ENCODE assay signal across 8 cellular contexts in genomic region chr9:122099271-122099869, GRCh38. TPM values are rescaled to one million over a fixed set of nuclear protein-coding genes. Genes with fewer than 3 reads are reported as not detected.
A peak's percentile ranks its signal among the peaks of the same experiment; 100 is the strongest.
DNase-seq lines count a peak whose midpoint lies in the region; ATAC-seq and TF ChIP-seq lines count a peak whose summit lies in the region.

No MANE protein-coding gene starts in this region.

- no peaks in the 10 kb centered on the region for H3K9me3 ChIP-seq in CD8-positive, alpha-beta memory T cell (ENCODE audit: low read length)
- H3K9me3 ChIP-seq in T-helper 17 cell (ENCODE audit: control insufficient read depth, low read length, poor library complexity, severe bottlenecking) (no peaks in the 10 kb centered on the region), adipocyte (ENCODE audit: control insufficient read depth, low read length) (peaks cover 7% of the 10 kb centered on the region)

- no peaks in the 10 kb centered on the region for H3K36me3 ChIP-seq in CD8-positive, alpha-beta memory T cell (ENCODE audit: insufficient read depth, low read length)
- no peaks in the 10 kb centered on the region for H3K36me3 ChIP-seq in adipocyte (ENCODE audit: control insufficient read depth, insufficient read depth, low read length, severe bottlenecking)

- ATAC-seq in GM21825 (IDR thresholded peaks at IDR 0.05; ENCODE audit: unreplicated experiment) (peak; percentile 59), T-helper 17 cell (peak; percentile 88), left cardiac atrium (peak; percentile 83 to 92), HG02571 (IDR thresholded peaks at IDR 0.05; ENCODE audit: unreplicated experiment) (no peak)

- no peak overlapping the region for H3K27ac ChIP-seq in CD8-positive, alpha-beta memory T cell (ENCODE audit: low read depth, low read length)

- H3K4me1 Mint-ChIP-seq in CD8-positive, alpha-beta memory T cell, result peaks cover 13 to 17% (median 16%) of the 10 kb centered on the region in 3 donors
- peaks cover 10% of the 10 kb centered on the region for H3K4me1 Mint-ChIP-seq in T-helper 17 cell

- DNase-seq in CD8-positive, alpha-beta memory T cell, result peak; percentile 61 to 85 (median 72)
- DNase-seq in NCI-H1105 (lab: John Stamatoyannopoulos, UW) (peak; percentile 59), T-helper 17 cell (peak; percentile 68 to 80 (median 73)), adipocyte (ENCODE audit: low read depth) (peak; percentile 93), left cardiac atrium (peak; percentile 87), retinal pigment epithelial cell (ENCODE audit: low read depth) (peak; percentile 27)

- POLR2A ChIA-PET in CD8-positive, alpha-beta memory T cell (lab: Charles Lee), result no interaction called here

- H3K27me3 ChIP-seq in CD8-positive, alpha-beta memory T cell (ENCODE audit: insufficient read depth, low read length, poor library complexity, severe bottlenecking), result no peaks in the 10 kb centered on the region
- H3K27me3 ChIP-seq in adipocyte (replicated peaks; ENCODE audit: control insufficient read depth, insufficient read depth, low read length), result peaks cover 6% of the 10 kb centered on the region

- H3K27ac Mint-ChIP-seq in CD8-positive, alpha-beta memory T cell, result peak overlapping the region in 1 of 8 donors; percentile 24
- H3K27ac Mint-ChIP-seq in T-helper 17 cell, result no peak overlapping the region

- H3K27me3 Mint-ChIP-seq in CD8-positive, alpha-beta memory T cell, result peaks cover 2 to 6% of the 10 kb centered on the region in 2 donors
- peaks cover 31% of the 10 kb centered on the region for H3K27me3 Mint-ChIP-seq in T-helper 17 cell

- intact Hi-C loops in left cardiac atrium (cut with DNase I), result loop anchor here in 1 of 2 donors (1.0 to 10.0 kb wide), 3 partner anchors 24 to 355 kb away; no protein-coding TSS in a partner anchor

- CTCF ChIA-PET in CD8-positive, alpha-beta memory T cell (lab: Charles Lee), result interaction anchor here (0.7 to 6.7 kb wide), 26 partner anchors 9 to 736 kb away, joined by 3 to 96 read pairs (median 5); partner anchors contain the start of genes MRRF and RBM18

- peaks cover 0 to 7% (median 0%) of the 10 kb centered on the region in 3 donors for H3K36me3 Mint-ChIP-seq in CD8-positive, alpha-beta memory T cell
- peaks cover 3% of the 10 kb centered on the region for H3K36me3 Mint-ChIP-seq in T-helper 17 cell (ENCODE audit: low read depth)

- TF ChIP-seq CTCF in retinal pigment epithelial cell (conservative IDR thresholded peaks at IDR 0.05; ENCODE audit: low read depth, low read length), result peak; percentile 83

- H3K4me1 ChIP-seq in CD8-positive, alpha-beta memory T cell (ENCODE audit: insufficient read depth, low read length), result peaks cover 13% of the 10 kb centered on the region
- peaks cover 4% of the 10 kb centered on the region for H3K4me1 ChIP-seq in adipocyte (ENCODE audit: control insufficient read depth, insufficient read depth, low read length)

- peak overlapping the region in 5 of 7 donors; percentile 25 to 61 (median 41) for H3K4me3 Mint-ChIP-seq in CD8-positive, alpha-beta memory T cell
- no peak overlapping the region for H3K4me3 Mint-ChIP-seq in T-helper 17 cell

- H3K9me3 Mint-ChIP-seq in CD8-positive, alpha-beta memory T cell, result peaks cover 2 to 8% (median 4%) of the 10 kb centered on the region in 5 donors

- H3K9ac ChIP-seq in adipocyte (ENCODE audit: low read length), result no peak overlapping the region

- no peak overlapping the region for H3K4me3 ChIP-seq in CD8-positive, alpha-beta memory T cell (ENCODE audit: low read length)
- H3K4me3 ChIP-seq in adipocyte (ENCODE audit: low read length) (peak overlapping the region; percentile 47), retinal pigment epithelial cell (ENCODE audit: low read length) (peak overlapping the region; percentile 32)

RNA-seq across cellular contexts. Expression of gene TTLL11, which starts 6.3 kb away (rescaled TPM):
- total RNA-seq in CD8-positive, alpha-beta memory T cell, result 1 to 10 TPM; 4.0 to 4.5 TPM
- polyA plus RNA-seq in CD8-positive, alpha-beta memory T cell, result 6.2 TPM
- total RNA-seq in T-helper 17 cell (1 to 10 TPM; 2.3 to 4.2 TPM), left cardiac atrium (1 to 10 TPM; 4.5 to 6.5 TPM)

Comparison
In these comparisons a context has a peak if more than half of its experiments do, and no peak if none do; other contexts are left out.
1. DNase-seq: peak in every context shown above with its lines; median percentile 93 in adipocyte; 87 in left cardiac atrium; 73 in T-helper 17 cell; 72 in CD8-positive, alpha-beta memory T cell; 59 in NCI-H1105; 27 in retinal pigment epithelial cell.